16 cellular contexts compared by ENCODE assay signal in genomic region chr4:56253631-56254241, GRCh38.
A peak's percentile ranks its signal among the peaks of the same experiment; 100 is the strongest.
DNase-seq lines count a peak whose midpoint lies in the region; ATAC-seq and TF ChIP-seq lines count a peak whose summit lies in the region.
"Had no signal": no experiment of that assay in that cellular context is flagged by ENCODE, and none has a peak within 500 bp of the region (broad histone marks: within the 10 kb centered on the region; RNA-seq: fewer than 3 reads in every experiment).

No MANE protein-coding gene starts in this region.

- H3K9me3 ChIP-seq in SK-N-SH = no peaks in the 10 kb centered on the region
- peaks cover 2% of the 10 kb centered on the region for H3K9me3 ChIP-seq in trophoblast cell (ENCODE audit: insufficient read depth, low read depth, low read length)

- H3F3A ChIP-seq in SK-N-SH (replicated peaks; ENCODE audit: insufficient read depth) = no peaks in the 10 kb centered on the region

- no peak overlapping the region for H4K8ac ChIP-seq in trophoblast cell (ENCODE audit: low read depth, low read length)

- H3K36me3 ChIP-seq in SK-N-SH (replicated peaks in 1 of 2; ENCODE audit: control insufficient read depth in 1 of 2, insufficient read depth in 2 of 2, low read length in 1 of 2) (no peaks in the 10 kb centered on the region), trophoblast cell (ENCODE audit: control insufficient read depth in 1 of 2, insufficient read depth in 2 of 2, low read length in 2 of 2) (no peaks in the 10 kb centered on the region)
- H3K36me3 ChIP-seq: HAP-1 had no signal

- no peaks in the 10 kb centered on the region for H4K20me1 ChIP-seq in SK-N-SH (ENCODE audit: insufficient read depth)

- H3K27me3 Mint-ChIP-seq in mesothelial cell of epicardium (ENCODE audit: low read depth) (no peaks in the 10 kb centered on the region), glutamatergic neuron (ENCODE audit: unreplicated experiment) (peaks cover 2% of the 10 kb centered on the region)
- H3K27me3 Mint-ChIP-seq in natural killer cell treated with Interleukin-12 subunit alpha and Interleukin-12 subunit beta and Interleukin-15 and Interleukin-18, amount 100 ng/mL, for 72 hours = peaks cover 7 to 20% of the 10 kb centered on the region in 2 donors
- H3K27me3 Mint-ChIP-seq: B cell had no signal

- H3K9me3 Mint-ChIP-seq in mesothelial cell of epicardium = peaks cover 10% of the 10 kb centered on the region
- H3K9me3 Mint-ChIP-seq in natural killer cell treated with Interleukin-12 subunit alpha and Interleukin-12 subunit beta and Interleukin-15 and Interleukin-18, amount 100 ng/mL, for 72 hours = no peaks in the 10 kb centered on the region
- peaks cover 3% of the 10 kb centered on the region for H3K9me3 Mint-ChIP-seq in glutamatergic neuron (ENCODE audit: unreplicated experiment)
- H3K9me3 Mint-ChIP-seq: CD8-positive, alpha-beta memory T cell had no signal

- H3K4me1 Mint-ChIP-seq in mesothelial cell of epicardium = peaks cover 15% of the 10 kb centered on the region
- no peaks in the 10 kb centered on the region for H3K4me1 Mint-ChIP-seq in natural killer cell treated with Interleukin-12 subunit alpha and Interleukin-12 subunit beta and Interleukin-15 and Interleukin-18, amount 100 ng/mL, for 72 hours (ENCODE audit: low read depth in 2 of 2)
- H3K4me1 Mint-ChIP-seq in glutamatergic neuron (ENCODE audit: low read depth, unreplicated experiment) = peaks cover 4% of the 10 kb centered on the region
- H3K4me1 Mint-ChIP-seq: B cell; CD4-positive, CD25-positive, alpha-beta regulatory T cell; CD8-positive, alpha-beta memory T cell had no signal

- H2AK5ac ChIP-seq in trophoblast cell (ENCODE audit: low read length) = no peak overlapping the region

- H3K4me3 Mint-ChIP-seq in mesothelial cell of epicardium = no peak overlapping the region
- no peak overlapping the region for H3K4me3 Mint-ChIP-seq in natural killer cell treated with Interleukin-12 subunit alpha and Interleukin-12 subunit beta and Interleukin-15 and Interleukin-18, amount 100 ng/mL, for 72 hours
- H3K4me3 Mint-ChIP-seq in glutamatergic neuron (ENCODE audit: unreplicated experiment) = no peak overlapping the region
- H3K4me3 Mint-ChIP-seq: B cell; CD4-positive, CD25-positive, alpha-beta regulatory T cell; CD8-positive, alpha-beta memory T cell had no signal

- H2AFZ ChIP-seq in SK-N-SH (ENCODE audit: low read depth) (no peak overlapping the region), trophoblast cell (ENCODE audit: insufficient read depth, low read length, poor library complexity) (no peak overlapping the region)
- H2AFZ ChIP-seq: GM23248 had no signal

- H3K4me2 ChIP-seq in SK-N-SH (no peak overlapping the region), trophoblast cell (ENCODE audit: low read length) (no peak overlapping the region)

- H3K27ac Mint-ChIP-seq in mesothelial cell of epicardium (no peak overlapping the region), glutamatergic neuron (ENCODE audit: unreplicated experiment) (no peak overlapping the region)
- no peak overlapping the region for H3K27ac Mint-ChIP-seq in natural killer cell treated with Interleukin-12 subunit alpha and Interleukin-12 subunit beta and Interleukin-15 and Interleukin-18, amount 100 ng/mL, for 72 hours
- H3K27ac Mint-ChIP-seq: B cell; CD4-positive, CD25-positive, alpha-beta regulatory T cell; CD8-positive, alpha-beta memory T cell had no signal

- CTCF ChIA-PET in SK-N-SH (lab: Yijun Ruan, JAX) = interaction anchor here (1.0 kb wide), 1 partner anchor 305 kb away, joined by 3 read pairs; the partner anchor contains the start of gene CEP135

- H3K4me3 ChIP-seq in SK-N-SH (ENCODE audit: low read depth in 2 of 2, low read length in 1 of 2) = no peak overlapping the region
- no peak overlapping the region for H3K4me3 ChIP-seq in trophoblast cell (ENCODE audit: low read depth, low read length)
- H3K4me3 ChIP-seq: GM23248, HAP-1 had no signal

- H3K4me1 ChIP-seq in SK-N-SH (ENCODE audit: control insufficient read depth in 1 of 2, insufficient read depth in 2 of 2, low read depth in 1 of 2, low read length in 1 of 2) = peaks cover 0 to 9% of the 10 kb centered on the region in 2 experiments; a peak in 2 of 4 replicates
- H3K4me1 ChIP-seq in trophoblast cell (ENCODE audit: control insufficient read depth in 1 of 2, insufficient read depth in 2 of 2, low read length in 2 of 2) = peaks cover 3 to 12% of the 10 kb centered on the region in 2 experiments
- H3K4me1 ChIP-seq: HAP-1 had no signal

- no peak overlapping the region for H3K9ac ChIP-seq in SK-N-SH
- H3K9ac ChIP-seq in trophoblast cell (ENCODE audit: low read length) = no peak overlapping the region
- H3K9ac ChIP-seq: GM23248 had no signal

- H4K91ac ChIP-seq in trophoblast cell (ENCODE audit: low read depth, low read length) = no peak overlapping the region

- H3K27ac ChIP-seq in SK-N-SH (ENCODE audit: low read depth in 2 of 2, low read length in 1 of 2) (peak overlapping the region in 1 of 2 experiments; percentile 86; a peak in 2 of 4 replicates), trophoblast cell (ENCODE audit: low read depth, low read length) (no peak overlapping the region)
- H3K27ac ChIP-seq: GM23248 had no signal

- POLR2A ChIA-PET in SK-N-SH (lab: Yijun Ruan, JAX) = interaction anchor here (0.8 to 1.0 kb wide), 2 partner anchors 8 to 13 kb away, joined by 3 to 4 read pairs; no protein-coding TSS in a partner anchor

- H3K27me3 ChIP-seq in SK-N-SH (ENCODE audit: insufficient read depth) (no peaks in the 10 kb centered on the region), trophoblast cell (ENCODE audit: insufficient read depth, low read length) (no peaks in the 10 kb centered on the region)

- no peak for ATAC-seq in SK-N-SH treated with all-trans-retinoic acid at 6 μM for 48 hours
- peak; percentile 68 for ATAC-seq in left colon
- no peak for ATAC-seq in natural killer cell treated with Interleukin-12 subunit alpha and Interleukin-12 subunit beta and Interleukin-15 and Interleukin-18, amount 100 ng/mL, for 72 hours
- no peak for ATAC-seq in HG03280 (IDR thresholded peaks at IDR 0.05; ENCODE audit: unreplicated experiment)

- H3K23ac ChIP-seq in trophoblast cell (ENCODE audit: low read length) = no peak overlapping the region

- no peaks in the 10 kb centered on the region for H3K9me2 ChIP-seq in SK-N-SH

- no peaks in the 10 kb centered on the region for H3K79me1 ChIP-seq in trophoblast cell (ENCODE audit: low read length)

- H3K36me3 Mint-ChIP-seq in mesothelial cell of epicardium = peaks cover 9% of the 10 kb centered on the region
- no peaks in the 10 kb centered on the region for H3K36me3 Mint-ChIP-seq in natural killer cell treated with Interleukin-12 subunit alpha and Interleukin-12 subunit beta and Interleukin-15 and Interleukin-18, amount 100 ng/mL, for 72 hours
- H3K36me3 Mint-ChIP-seq in glutamatergic neuron (ENCODE audit: unreplicated experiment) = peaks cover 7% of the 10 kb centered on the region
- H3K36me3 Mint-ChIP-seq: CD4-positive, CD25-positive, alpha-beta regulatory T cell; CD8-positive, alpha-beta memory T cell had no signal

- H3K79me2 ChIP-seq in SK-N-SH (ENCODE audit: insufficient read depth) (no peaks in the 10 kb centered on the region), trophoblast cell (ENCODE audit: control insufficient read depth, insufficient read depth, low read length, poor library complexity) (no peaks in the 10 kb centered on the region)

- no peak overlapping the region for H3K18ac ChIP-seq in trophoblast cell (ENCODE audit: low read length)

- TF ChIP-seq RAD21 in SK-N-SH (IDR thresholded peaks at IDR 0.05; ENCODE audit: low read length) = peak; percentile 37

- TF ChIP-seq CTCF in SK-N-SH (IDR thresholded peaks at IDR 0.05) = no peak
- no peak for TF ChIP-seq CTCF in mesothelial cell of epicardium (IDR thresholded peaks at IDR 0.05; ENCODE audit: unreplicated experiment)
- TF ChIP-seq CTCF in glutamatergic neuron (IDR thresholded peaks at IDR 0.05; ENCODE audit: partially characterized antibody, unreplicated experiment) = no peak

- no peak overlapping the region for H3K14ac ChIP-seq in trophoblast cell (ENCODE audit: low read length)

- H2BK120ac ChIP-seq in trophoblast cell (ENCODE audit: insufficient read depth, low read length, poor library complexity) = no peak overlapping the region

- peak overlapping the region; percentile 46 for H2BK5ac ChIP-seq in trophoblast cell (ENCODE audit: low read depth, low read length, poor library complexity)

- H3K4ac ChIP-seq in trophoblast cell (ENCODE audit: low read depth, low read length) = no peak overlapping the region

- intact Hi-C loops in left colon (cut with DNase I, micrococcal nuclease) = no loop called here

- 51% methylated on average over 3 of the region's 3 CpGs for WGBS in SK-N-SH (ENCODE audit: low lambda C conversion rate)
- WGBS in trophoblast cell (ENCODE audit: extremely low coverage, insufficient coverage, insufficient read length) = no CpG with 5 or more reads among the region's 3 CpGs

- H2BK12ac ChIP-seq in trophoblast cell (ENCODE audit: low read length) = no peak overlapping the region

- DNase-seq in SK-N-SH (no peak), left colon (no peak), trophoblast cell (no peak), mesothelial cell of epicardium (ENCODE audit: low spot score in 2 of 2, unreplicated experiment in 2 of 2) (no peak), glutamatergic neuron (no peak)
- no peak for DNase-seq in natural killer cell treated with Interleukin-12 subunit alpha and Interleukin-12 subunit beta and Interleukin-15 and Interleukin-18, amount 100 ng/mL, for 72 hours (ENCODE audit: low spot score)
- DNase-seq: 8988T; C1 segment of cervical spinal cord; CD4-positive, CD25-positive, alpha-beta regulatory T cell; CD8-positive, alpha-beta memory T cell; COR-L47; GM23248 had no signal

- TF ChIP-seq EP300 in SK-N-SH (IDR thresholded peaks at IDR 0.05; ENCODE audit: borderline replicate concordance in 1 of 2, low read depth in 1 of 2, low read length in 1 of 2) = peak in 1 of 2 experiments; percentile 77; a peak in 2 of 4 replicates

- no peak overlapping the region for H4K12ac ChIP-seq in trophoblast cell (ENCODE audit: low read depth, low read length)

TF ChIP-seq in SK-N-SH treated with all-trans-retinoic acid at 6 μM for 48 hours, 23 proteins besides CTCF, POLR2A, EP300 and RAD21 (continues in another document):
- TF ChIP-seq ARNTL (CRISPR knock-in tag; IDR thresholded peaks at IDR 0.05; ENCODE audit: borderline replicate concordance, low read depth) (no peak), ZNF8 (CRISPR knock-in tag; IDR thresholded peaks at IDR 0.05) (no peak)
- TF ChIP-seq, protein P1, sequence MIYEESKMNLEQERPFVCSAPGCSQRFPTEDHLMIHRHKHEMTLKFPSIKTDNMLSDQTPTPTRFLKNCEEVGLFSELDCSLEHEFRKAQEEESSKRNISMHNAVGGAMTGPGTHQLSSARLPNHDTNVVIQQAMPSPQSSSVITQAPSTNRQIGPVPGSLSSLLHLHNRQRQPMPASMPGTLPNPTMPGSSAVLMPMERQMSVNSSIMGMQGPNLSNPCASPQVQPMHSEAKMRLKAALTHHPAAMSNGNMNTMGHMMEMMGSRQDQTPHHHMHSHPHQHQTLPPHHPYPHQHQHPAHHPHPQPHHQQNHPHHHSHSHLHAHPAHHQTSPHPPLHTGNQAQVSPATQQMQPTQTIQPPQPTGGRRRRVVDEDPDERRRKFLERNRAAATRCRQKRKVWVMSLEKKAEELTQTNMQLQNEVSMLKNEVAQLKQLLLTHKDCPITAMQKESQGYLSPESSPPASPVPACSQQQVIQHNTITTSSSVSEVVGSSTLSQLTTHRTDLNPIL (CRISPR knock-in tag; IDR thresholded peaks at IDR 0.05; ENCODE audit: low read depth) = no peak
